In genomic region chr4:128285085-128286023, GRCh38 we compare ENCODE assay signal across 8 cellular contexts. TPM values are rescaled to one million over a fixed set of nuclear protein-coding genes. Genes with fewer than 3 reads are reported as not detected.
DNase-seq lines count a peak whose midpoint lies in the region; ATAC-seq, FAIRE-seq and TF ChIP-seq lines count a peak whose summit lies in the region.

No MANE protein-coding gene starts in this region.

- H3K27ac ChIP-seq in subcutaneous abdominal adipose tissue (ENCODE audit: low read depth, low read length): peak overlapping the region; percentile 84

- FAIRE-seq in H54 (lab: Jason Lieb, UNC): no peak

- H3K36me3 ChIP-seq in subcutaneous abdominal adipose tissue (ENCODE audit: control insufficient read depth in 5 of 5, insufficient read depth in 5 of 5, low read length in 5 of 5): no peaks in the 10 kb centered on the region

- POLR2A ChIA-PET in activated CD4-positive, alpha-beta T cell treated with anti-CD3 and anti-CD28 coated beads, Interleukin-2, amount 10 ng/mL, durations not matched to agents 7 days and 5 days (lab: Charles Lee): no interaction called here

- peaks cover 4% of the 10 kb centered on the region for H3K9me3 Mint-ChIP-seq in activated CD4-positive, alpha-beta T cell treated with anti-CD3 and anti-CD28 coated beads, Interleukin-2, amount 10 ng/mL, durations not matched to agents 7 days and 5 days

- peaks cover 45% of the 10 kb centered on the region for H3K4me1 Mint-ChIP-seq in activated CD4-positive, alpha-beta T cell treated with anti-CD3 and anti-CD28 coated beads, Interleukin-2, amount 10 ng/mL, durations not matched to agents 7 days and 5 days

- no peaks in the 10 kb centered on the region for H3K27me3 Mint-ChIP-seq in activated CD4-positive, alpha-beta T cell treated with anti-CD3 and anti-CD28 coated beads, Interleukin-2, amount 10 ng/mL, durations not matched to agents 7 days and 5 days

- CTCF ChIA-PET in activated CD4-positive, alpha-beta T cell treated with anti-CD3 and anti-CD28 coated beads, Interleukin-2, amount 10 ng/mL, durations not matched to agents 7 days and 5 days (lab: Charles Lee): interaction anchor here (1.2 kb wide), 1 partner anchor 987 kb away, joined by 4 read pairs; no protein-coding TSS in a partner anchor

- no peak for TF ChIP-seq CTCF in WI38 (IDR thresholded peaks at IDR 0.05; ENCODE audit: low read depth, low read length)

- peak overlapping the region; percentile 9 to 96 (median 81) for H3K9ac ChIP-seq in subcutaneous abdominal adipose tissue (ENCODE audit: low read length in 5 of 5)

- DNase-seq in activated CD4-positive, alpha-beta T cell treated with anti-CD3 and anti-CD28 coated beads, Interleukin-2, amount 10 ng/mL, durations not matched to agents 7 days and 5 days: no peak
- no peak for DNase-seq in activated CD4-positive, alpha-beta T cell treated with anti-CD3 and anti-CD28 coated beads for 4 hours
- peak; percentile 8 for DNase-seq in hepatic stellate cell (ENCODE audit: low spot score)
- no peak for DNase-seq in inferior parietal cortex (ENCODE audit: extremely low spot score)
- DNase-seq in H54 (ENCODE audit: insufficient read length, low spot score): no peak

- no peaks in the 10 kb centered on the region for H3K27me3 ChIP-seq in subcutaneous abdominal adipose tissue (ENCODE audit: control insufficient read depth in 5 of 5, insufficient read depth in 4 of 5, low read length in 5 of 5)

- peak overlapping the region; percentile 21 for H3K27ac Mint-ChIP-seq in activated CD4-positive, alpha-beta T cell treated with anti-CD3 and anti-CD28 coated beads, Interleukin-2, amount 10 ng/mL, durations not matched to agents 7 days and 5 days

- no peaks in the 10 kb centered on the region for H3K9me3 ChIP-seq in subcutaneous abdominal adipose tissue (ENCODE audit: control insufficient read depth in 5 of 5, low read length in 5 of 5)

- peaks cover 0 to 56% (median 44%) of the 10 kb centered on the region in 5 donors for H3K4me1 ChIP-seq in subcutaneous abdominal adipose tissue (ENCODE audit: control insufficient read depth in 5 of 5, insufficient read depth in 5 of 5, low read length in 5 of 5)

- peak overlapping the region; percentile 98 for H3K4me3 Mint-ChIP-seq in activated CD4-positive, alpha-beta T cell treated with anti-CD3 and anti-CD28 coated beads, Interleukin-2, amount 10 ng/mL, durations not matched to agents 7 days and 5 days

- TF ChIP-seq POLR2A in H54 (IDR thresholded peaks at IDR 0.05; ENCODE audit: low read depth, low read length): no peak

- peaks cover 27% of the 10 kb centered on the region for H3K36me3 Mint-ChIP-seq in activated CD4-positive, alpha-beta T cell treated with anti-CD3 and anti-CD28 coated beads, Interleukin-2, amount 10 ng/mL, durations not matched to agents 7 days and 5 days (ENCODE audit: low read depth)

- H3K4me3 ChIP-seq in WI38 (ENCODE audit: low read depth, low read length): peak overlapping the region; percentile 84
- peak overlapping the region; percentile 69 to 91 (median 87) for H3K4me3 ChIP-seq in subcutaneous abdominal adipose tissue (ENCODE audit: low read depth in 1 of 5, low read length in 5 of 5)

- ATAC-seq in GM21825 (IDR thresholded peaks at IDR 0.05; ENCODE audit: unreplicated experiment): no peak

RNA-seq across cellular contexts. Expression of gene PGRMC2, which starts 2.3 kb away (rescaled TPM):
- 10 to 100 TPM; 36.3 to 39.2 TPM for total RNA-seq in activated CD4-positive, alpha-beta T cell treated with anti-CD3 and anti-CD28 coated beads, Interleukin-2, amount 10 ng/mL, durations not matched to agents 7 days and 5 days
